ENCODE assay signal across 9 cellular contexts in the genomic region with DNA sequence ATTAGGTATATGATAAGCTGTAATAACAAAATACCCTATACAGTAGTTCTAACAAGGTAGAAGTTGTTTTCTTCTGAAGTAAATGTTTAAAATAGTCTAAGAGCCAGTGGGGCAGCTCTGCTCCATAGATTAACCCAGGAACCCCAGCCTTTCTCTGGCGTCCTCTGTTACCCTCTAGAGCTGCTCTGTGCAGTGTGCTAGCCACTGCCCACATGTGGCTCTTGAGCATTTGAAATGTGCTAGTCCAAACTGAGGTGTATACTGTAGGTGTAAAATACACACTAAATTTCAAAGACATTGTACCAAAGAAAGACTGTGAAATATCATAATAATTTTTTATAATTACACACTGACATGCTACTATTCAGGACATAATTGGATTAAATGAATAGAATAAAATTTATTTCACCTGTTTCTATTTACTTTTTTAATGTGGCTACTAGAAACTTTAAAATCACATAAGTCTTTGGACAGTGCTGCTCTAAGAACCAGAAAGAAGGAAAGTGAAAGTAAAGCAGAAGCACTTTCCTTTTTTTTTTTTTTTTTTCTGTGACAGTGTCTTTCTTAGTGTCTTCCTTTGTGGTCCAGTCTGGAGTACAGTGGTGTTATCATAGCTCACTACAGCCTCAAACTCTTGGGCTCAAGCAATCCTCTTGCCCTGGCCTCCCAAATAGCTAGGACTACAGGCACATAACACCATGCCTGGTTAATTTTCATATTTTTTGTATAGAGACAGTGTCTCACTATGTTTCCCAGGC. TPM values are rescaled to one million over a fixed set of nuclear protein-coding genes. Genes with fewer than 3 reads are reported as not detected.
DNase-seq lines count a peak whose midpoint lies in the region; ATAC-seq and TF ChIP-seq lines count a peak whose summit lies in the region.
"Had no signal": no experiment of that assay in that cellular context is flagged by ENCODE, and none has a peak within 500 bp of the region (broad histone marks: within the 10 kb centered on the region; RNA-seq: fewer than 3 reads in every experiment).

No MANE protein-coding gene starts in this region.

- WGBS in smooth muscle cell (ENCODE audit: low lambda C conversion rate), result 81% methylated on average over 1 of the region's 1 CpG

- H2AFZ ChIP-seq in smooth muscle cell (ENCODE audit: low read depth), result no peak overlapping the region

- no peaks in the 10 kb centered on the region for H3K9me3 ChIP-seq in smooth muscle cell (replicated peaks; ENCODE audit: low read depth)

- H3K27me3 ChIP-seq in smooth muscle cell (ENCODE audit: low read depth), result no peaks in the 10 kb centered on the region

- DNase-seq in dedifferentiated amniotic fluid mesenchymal stem cell (ENCODE audit: extremely low spot score), result peak; percentile 27
- no peak for DNase-seq in smooth muscle cell (lab: John Stamatoyannopoulos, UW; ENCODE audit: unreplicated experiment)
- DNase-seq in stimulated activated CD4-positive, alpha-beta T cell treated with anti-CD3 and anti-CD28 coated beads, Interleukin-4, amount 100 ng/mL, for 4 hours, result no peak
- DNase-seq in NCI-H2196 (lab: John Stamatoyannopoulos, UW; ENCODE audit: unreplicated experiment), result no peak
- DNase-seq: activated T-cell treated with anti-CD3 and anti-CD28 coated beads for 4 hours; effector CD8-positive, alpha-beta T cell had no signal

- H3K9ac ChIP-seq in smooth muscle cell (ENCODE audit: low read depth), result no peak overlapping the region

- no peak overlapping the region for H3K4me3 ChIP-seq in smooth muscle cell

- ATAC-seq in GM18519 (IDR thresholded peaks at IDR 0.05; ENCODE audit: low FRiP score, unreplicated experiment) (peak; percentile 65), HG03469 (IDR thresholded peaks at IDR 0.05; ENCODE audit: unreplicated experiment) (peak; percentile 75), HG02840 (IDR thresholded peaks at IDR 0.05; ENCODE audit: low FRiP score, unreplicated experiment) (no peak)

- H3K79me2 ChIP-seq in smooth muscle cell (ENCODE audit: low read depth), result peaks cover 95% of the 10 kb centered on the region

- no peak for TF ChIP-seq CTCF in smooth muscle cell (IDR thresholded peaks at IDR 0.05; ENCODE audit: borderline replicate concordance, insufficient read depth, poor library complexity, severe bottlenecking)

- peaks cover 83% of the 10 kb centered on the region for H4K20me1 ChIP-seq in smooth muscle cell (ENCODE audit: low read depth)

- H3K27ac ChIP-seq in smooth muscle cell (ENCODE audit: low read depth), result peak overlapping the region; percentile 46

- no peaks in the 10 kb centered on the region for H3K36me3 ChIP-seq in smooth muscle cell (ENCODE audit: low read depth)

- peaks cover 15% of the 10 kb centered on the region for H3K4me1 ChIP-seq in smooth muscle cell (ENCODE audit: low read depth)

- H3K4me2 ChIP-seq in smooth muscle cell, result no peak overlapping the region

- peaks cover 11% of the 10 kb centered on the region for H3F3A ChIP-seq in smooth muscle cell (ENCODE audit: low read depth)

RNA-seq across cellular contexts. Expression of a gene that starts 39.3 kb away (rescaled TPM):
- total RNA-seq in smooth muscle cell, result 209 and 211 TPM in 2 replicates
- 111 and 113 TPM in 2 replicates for polyA plus RNA-seq in smooth muscle cell
